ENCODE assay signal across 1 cellular context in the genomic region with DNA sequence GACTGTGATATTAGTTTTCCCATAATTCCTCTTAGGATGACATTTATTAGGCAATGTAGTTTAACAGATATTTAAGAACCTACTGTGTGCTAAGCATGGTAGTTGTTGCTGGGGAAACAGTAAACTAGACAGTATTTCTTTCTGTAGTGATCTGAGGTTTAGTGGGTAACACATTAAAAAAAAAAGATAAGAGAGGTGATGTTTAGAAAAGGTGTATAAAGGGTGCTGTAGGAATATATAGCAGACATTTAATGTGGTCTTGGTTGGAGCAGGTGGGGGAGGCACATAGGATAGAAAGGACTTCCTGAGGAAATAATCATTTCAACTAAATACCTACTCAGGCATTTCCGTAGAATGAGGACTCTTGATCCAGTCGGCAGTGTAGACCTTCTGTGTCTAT.
TF ChIP-seq lines count a peak whose summit lies in the region.

No MANE protein-coding gene starts in this region.

TF ChIP-seq in K562, 482 proteins besides CTCF, POLR2A, EP300 and RAD21:
- TF ChIP-seq ZNF586 (CRISPR knock-in tag; conservative IDR thresholded peaks at IDR 0.05) (no peak), KLF10 (CRISPR knock-in tag; IDR thresholded peaks at IDR 0.05) (no peak), WHSC1 (IDR thresholded peaks at IDR 0.05; ENCODE audit: low read length) (no peak), ZBTB2 (IDR thresholded peaks at IDR 0.05) (no peak), KAT8 (IDR thresholded peaks at IDR 0.05; ENCODE audit: low read depth) (no peak)
